Comparison of ENCODE assay signal across 36 cellular contexts in genomic region chr1:35294809-35295208, GRCh38.
"Had no signal": no experiment of that assay in that cellular context is flagged by ENCODE, and none has a peak within 500 bp of the region (broad histone marks: within the 10 kb centered on the region; RNA-seq: fewer than 3 reads in every experiment).

No MANE protein-coding gene starts in this region.

- H3K4me1 ChIP-seq: ascending aorta had no signal

- ATAC-seq: activated CD4-positive, alpha-beta T cell treated with anti-CD3 and anti-CD28 coated beads for 36 hours; activated CD4-positive, CD25-positive, alpha-beta regulatory T cell treated with anti-CD3 and anti-CD28 coated beads, Interleukin-2, amount 50 U/mL, for 24 hours; activated CD8-positive, alpha-beta memory T cell treated with anti-CD3 and anti-CD28 coated beads, Interleukin-2, amount 10 ng/mL, durations not matched to agents 7 days and 5 days; activated CD8-positive, alpha-beta T cell treated with anti-CD3 and anti-CD28 coated beads, Interleukin-2, amount 10 ng/mL, durations not matched to agents 7 days and 5 days; activated naive CD8-positive, alpha-beta T cell treated with anti-CD3 and anti-CD28 coated beads, Interleukin-2, amount 50 U/mL, for 24 hours had no signal

- H3K36me3 Mint-ChIP-seq: activated naive CD4-positive, alpha-beta T cell treated with anti-CD3 and anti-CD28 coated beads, Interleukin-2, amount 50 U/mL, for 24 hours; activated naive CD8-positive, alpha-beta T cell had no signal

- H3K27ac Mint-ChIP-seq: activated CD4-positive, alpha-beta memory T cell treated with anti-CD3 and anti-CD28 coated beads, Interleukin-2, amount 10 ng/mL, durations not matched to agents 7 days and 5 days; activated CD4-positive, alpha-beta T cell treated with anti-CD3 and anti-CD28 coated beads for 36 hours; activated CD4-positive, alpha-beta T cell treated with anti-CD3 and anti-CD28 coated beads, Interleukin-2, amount 10 ng/mL, durations not matched to agents 7 days and 5 days; activated CD8-positive, alpha-beta memory T cell treated with anti-CD3 and anti-CD28 coated beads, Interleukin-2, amount 10 ng/mL, durations not matched to agents 7 days and 5 days; activated CD8-positive, alpha-beta T cell treated with anti-CD3 and anti-CD28 coated beads, Interleukin-2, amount 10 ng/mL, durations not matched to agents 7 days and 5 days; activated naive CD4-positive, alpha-beta T cell treated with anti-CD3 and anti-CD28 coated beads for 36 hours; activated naive CD4-positive, alpha-beta T cell treated with anti-CD3 and anti-CD28 coated beads, Interleukin-2, amount 50 U/mL, for 24 hours; activated naive CD8-positive, alpha-beta T cell; activated naive CD8-positive, alpha-beta T cell treated with anti-CD3 and anti-CD28 coated beads, Interleukin-2, amount 10 ng/mL, durations not matched to agents 7 days and 5 days; activated naive CD8-positive, alpha-beta T cell treated with anti-CD3 and anti-CD28 coated beads, Interleukin-2, amount 50 U/mL, for 24 hours; activated T-cell treated with anti-CD3 and anti-CD28 coated beads, Interleukin-2, amount 50 U/mL, for 24 hours; T-helper 1 cell treated with Interleukin-12 subunit alpha and Interleukin-12 subunit beta and Interleukin-4 antibody, amounts not matched to agents 30 μg/mL and 1 μg/mL, for 36 hours; T-helper 2 cell treated with Interferon-gamma antibody and Interleukin-4, amounts not matched to agents 5 μg/mL and 100 μg/mL, for 36 hours had no signal

- H3K4me3 Mint-ChIP-seq: activated CD4-positive, alpha-beta memory T cell treated with anti-CD3 and anti-CD28 coated beads, Interleukin-2, amount 10 ng/mL, durations not matched to agents 7 days and 5 days; activated CD4-positive, alpha-beta T cell treated with anti-CD3 and anti-CD28 coated beads for 36 hours; activated CD4-positive, alpha-beta T cell treated with anti-CD3 and anti-CD28 coated beads, Interleukin-2, amount 10 ng/mL, durations not matched to agents 7 days and 5 days; activated CD8-positive, alpha-beta memory T cell treated with anti-CD3 and anti-CD28 coated beads, Interleukin-2, amount 10 ng/mL, durations not matched to agents 7 days and 5 days; activated CD8-positive, alpha-beta T cell treated with anti-CD3 and anti-CD28 coated beads, Interleukin-2, amount 10 ng/mL, durations not matched to agents 7 days and 5 days; activated naive CD4-positive, alpha-beta T cell treated with anti-CD3 and anti-CD28 coated beads for 36 hours; activated naive CD4-positive, alpha-beta T cell treated with anti-CD3 and anti-CD28 coated beads, Interleukin-2, amount 50 U/mL, for 24 hours; activated naive CD8-positive, alpha-beta T cell; activated naive CD8-positive, alpha-beta T cell treated with anti-CD3 and anti-CD28 coated beads, Interleukin-2, amount 10 ng/mL, durations not matched to agents 7 days and 5 days; activated naive CD8-positive, alpha-beta T cell treated with anti-CD3 and anti-CD28 coated beads, Interleukin-2, amount 50 U/mL, for 24 hours; activated T-cell treated with anti-CD3 and anti-CD28 coated beads, Interleukin-2, amount 50 U/mL, for 24 hours; brain; central memory CD8-positive, alpha-beta T cell; T-helper 1 cell treated with Interleukin-12 subunit alpha and Interleukin-12 subunit beta and Interleukin-4 antibody, amounts not matched to agents 30 μg/mL and 1 μg/mL, for 36 hours; T-helper 2 cell treated with Interferon-gamma antibody and Interleukin-4, amounts not matched to agents 5 μg/mL and 100 μg/mL, for 36 hours had no signal

- H3K9me3 ChIP-seq: ascending aorta had no signal

- H3K27me3 ChIP-seq: ascending aorta, cardiac muscle cell had no signal

- H3K27me3 Mint-ChIP-seq: activated CD4-positive, alpha-beta memory T cell treated with anti-CD3 and anti-CD28 coated beads, Interleukin-2, amount 10 ng/mL, durations not matched to agents 7 days and 5 days; activated CD4-positive, alpha-beta T cell treated with anti-CD3 and anti-CD28 coated beads for 36 hours; activated CD4-positive, alpha-beta T cell treated with anti-CD3 and anti-CD28 coated beads, Interleukin-2, amount 10 ng/mL, durations not matched to agents 7 days and 5 days; activated CD8-positive, alpha-beta memory T cell treated with anti-CD3 and anti-CD28 coated beads, Interleukin-2, amount 10 ng/mL, durations not matched to agents 7 days and 5 days; activated naive CD4-positive, alpha-beta T cell treated with anti-CD3 and anti-CD28 coated beads, Interleukin-2, amount 50 U/mL, for 24 hours; activated naive CD8-positive, alpha-beta T cell; activated naive CD8-positive, alpha-beta T cell treated with anti-CD3 and anti-CD28 coated beads, Interleukin-2, amount 10 ng/mL, durations not matched to agents 7 days and 5 days; activated naive CD8-positive, alpha-beta T cell treated with anti-CD3 and anti-CD28 coated beads, Interleukin-2, amount 50 U/mL, for 24 hours; activated T-cell treated with anti-CD3 and anti-CD28 coated beads, Interleukin-2, amount 50 U/mL, for 24 hours; brain; central memory CD8-positive, alpha-beta T cell had no signal

- H3K27ac ChIP-seq: ascending aorta, cardiac muscle cell, VCaP had no signal

- H3K9me3 Mint-ChIP-seq: activated CD4-positive, alpha-beta memory T cell treated with anti-CD3 and anti-CD28 coated beads, Interleukin-2, amount 10 ng/mL, durations not matched to agents 7 days and 5 days; activated CD4-positive, alpha-beta T cell treated with anti-CD3 and anti-CD28 coated beads, Interleukin-2, amount 10 ng/mL, durations not matched to agents 7 days and 5 days; activated naive CD4-positive, alpha-beta T cell treated with anti-CD3 and anti-CD28 coated beads for 36 hours; activated naive CD4-positive, alpha-beta T cell treated with anti-CD3 and anti-CD28 coated beads, Interleukin-2, amount 50 U/mL, for 24 hours; activated naive CD8-positive, alpha-beta T cell treated with anti-CD3 and anti-CD28 coated beads, Interleukin-2, amount 10 ng/mL, durations not matched to agents 7 days and 5 days; activated naive CD8-positive, alpha-beta T cell treated with anti-CD3 and anti-CD28 coated beads, Interleukin-2, amount 50 U/mL, for 24 hours; activated T-cell treated with anti-CD3 and anti-CD28 coated beads, Interleukin-2, amount 50 U/mL, for 24 hours; brain; central memory CD8-positive, alpha-beta T cell; T-helper 1 cell treated with Interleukin-12 subunit alpha and Interleukin-12 subunit beta and Interleukin-4 antibody, amounts not matched to agents 30 μg/mL and 1 μg/mL, for 36 hours; T-helper 2 cell treated with Interferon-gamma antibody and Interleukin-4, amounts not matched to agents 5 μg/mL and 100 μg/mL, for 36 hours had no signal

- H3K4me1 Mint-ChIP-seq: activated CD8-positive, alpha-beta memory T cell treated with anti-CD3 and anti-CD28 coated beads, Interleukin-2, amount 10 ng/mL, durations not matched to agents 7 days and 5 days had no signal

- H3K4me3 ChIP-seq: ascending aorta, cardiac muscle cell had no signal

- DNase-seq: activated CD4-positive, alpha-beta memory T cell treated with anti-CD3 and anti-CD28 coated beads, Interleukin-2, amount 10 ng/mL, durations not matched to agents 7 days and 5 days; activated CD4-positive, alpha-beta T cell treated with anti-CD3 and anti-CD28 coated beads for 1 hour; activated CD4-positive, alpha-beta T cell treated with anti-CD3 and anti-CD28 coated beads for 36 hours; activated CD4-positive, alpha-beta T cell treated with anti-CD3 and anti-CD28 coated beads for 48 hours; activated CD4-positive, alpha-beta T cell treated with anti-CD3 and anti-CD28 coated beads, Interleukin-2, amount 10 ng/mL, durations not matched to agents 7 days and 5 days; activated CD4-positive, alpha-beta T cell treated with anti-CD3 and anti-CD28 coated beads, Interleukin-2, amount 50 U/mL, for 48 hours; activated CD4-positive, CD25-positive, alpha-beta regulatory T cell; activated CD8-positive, alpha-beta memory T cell treated with anti-CD3 and anti-CD28 coated beads for 24 hours; activated CD8-positive, alpha-beta memory T cell treated with anti-CD3 and anti-CD28 coated beads, Interleukin-2, amount 10 ng/mL, durations not matched to agents 7 days and 5 days; activated CD8-positive, alpha-beta memory T cell treated with anti-CD3 and anti-CD28 coated beads, Interleukin-2, amount 50 U/mL, for 48 hours; activated CD8-positive, alpha-beta T cell treated with anti-CD3 and anti-CD28 coated beads, Interleukin-2, amount 10 ng/mL, durations not matched to agents 7 days and 5 days; activated effector memory CD4-positive, alpha-beta T cell treated with anti-CD3 and anti-CD28 coated beads, Interleukin-2, amount 50 U/mL, for 16 hours; activated gamma-delta T cell treated with Interleukin-2 at 50 U/mL for 16 hours; activated naive CD4-positive, alpha-beta T cell; activated naive CD4-positive, alpha-beta T cell treated with anti-CD3 and anti-CD28 coated beads for 36 hours; activated naive CD8-positive, alpha-beta T cell treated with anti-CD3 and anti-CD28 coated beads, Interleukin-2, amount 10 ng/mL, durations not matched to agents 7 days and 5 days; activated naive CD8-positive, alpha-beta T cell treated with anti-CD3 and anti-CD28 coated beads, Interleukin-2, amount 50 U/mL, for 24 hours; activated T-cell treated with anti-CD3 and anti-CD28 coated beads, Interleukin-2, amount 50 U/mL, for 24 hours; activated T-cell treated with anti-CD3 and anti-CD28 coated beads, Interleukin-2, amount 50 U/mL, for 48 hours; amygdala; anterior cingulate cortex; caudate nucleus; cerebellar nuclear complex; T-helper 1 cell; T-helper 2 cell; T-helper 9 cell had no signal
